Comparison of ENCODE assay signal across 8 cellular contexts in the genomic region with DNA sequence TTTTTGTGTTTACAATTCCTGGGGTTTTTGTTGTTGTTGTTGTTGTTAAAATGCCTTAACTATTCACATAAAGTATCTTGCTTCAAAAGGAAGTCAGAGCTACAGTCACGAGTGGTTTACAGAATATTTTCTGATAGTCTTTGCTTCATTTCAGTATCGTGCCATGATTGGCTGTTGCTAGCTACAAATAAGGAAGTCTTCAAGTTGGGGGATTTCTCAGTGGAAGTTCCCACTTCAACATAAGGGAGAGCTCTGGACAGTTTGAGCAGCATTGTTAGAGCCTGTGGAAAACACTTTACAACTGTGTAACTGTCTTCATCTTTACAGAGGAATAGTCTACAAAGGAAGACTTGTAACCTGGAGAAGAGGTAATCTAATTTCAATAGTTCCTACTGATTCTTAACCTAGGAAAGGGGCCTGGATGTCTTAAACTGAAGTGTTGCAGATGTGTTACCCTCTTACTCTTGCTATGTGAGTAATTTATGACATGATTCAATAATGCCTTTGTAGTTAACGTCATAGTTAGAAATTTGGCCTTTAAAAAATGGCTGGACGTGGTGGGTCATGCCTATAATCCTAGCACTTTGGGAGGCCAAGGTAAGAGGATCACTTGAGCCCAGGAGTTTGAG. TPM values are rescaled to one million over a fixed set of nuclear protein-coding genes. Genes with fewer than 3 reads are reported as not detected.
DNase-seq lines count a peak whose midpoint lies in the region; ATAC-seq, FAIRE-seq and TF ChIP-seq lines count a peak whose summit lies in the region.

No MANE protein-coding gene starts in this region.

- no peak overlapping the region for H4K91ac ChIP-seq in H1 (replicated peaks; ENCODE audit: insufficient read length, low read length)

- no peaks in the 10 kb centered on the region for H4K20me1 ChIP-seq in H1 (replicated peaks in 1 of 2; ENCODE audit: control insufficient read depth in 1 of 2, insufficient read depth in 2 of 2, low read length in 2 of 2)
- no peaks in the 10 kb centered on the region for H4K20me1 ChIP-seq in neural progenitor cell (ENCODE audit: low read depth)

- no peak overlapping the region for H3K23ac ChIP-seq in H1 (ENCODE audit: insufficient read length)
- H3K23ac ChIP-seq in mesendoderm (ENCODE audit: low read length): no peak overlapping the region

- no peak overlapping the region for H3K14ac ChIP-seq in H1 (ENCODE audit: insufficient read length)

- H3K4me2 ChIP-seq in H1 (ENCODE audit: insufficient read depth in 1 of 2, low read depth in 2 of 2, low read length in 2 of 2): no peak overlapping the region
- no peak overlapping the region for H3K4me2 ChIP-seq in neural progenitor cell
- no peak overlapping the region for H3K4me2 ChIP-seq in mesendoderm (ENCODE audit: low read length)

- H3K79me2 ChIP-seq in H1 (ENCODE audit: control insufficient read depth in 1 of 2, insufficient read depth in 2 of 2, low read length in 2 of 2) (no peaks in the 10 kb centered on the region), neural progenitor cell (ENCODE audit: low read depth) (no peaks in the 10 kb centered on the region), mesendoderm (ENCODE audit: control insufficient read depth, insufficient read depth, low read length) (no peaks in the 10 kb centered on the region)

- H3K4me1 ChIP-seq in H1 (replicated peaks in 1 of 4; ENCODE audit: control insufficient read depth in 3 of 4, insufficient read depth in 4 of 4, low read length in 3 of 4): peaks cover 0 to 7% (median 4%) of the 10 kb centered on the region in 4 experiments; a peak in 4 of 7 replicates
- peaks cover 3% of the 10 kb centered on the region for H3K4me1 ChIP-seq in neural progenitor cell
- peaks cover 3% of the 10 kb centered on the region for H3K4me1 ChIP-seq in mesendoderm (ENCODE audit: control insufficient read depth, low read depth, low read length)

- peaks cover 2% of the 10 kb centered on the region for H3K9me3 Mint-ChIP-seq in neural progenitor cell

- H2BK12ac ChIP-seq in H1 (ENCODE audit: low read depth, low read length): no peak overlapping the region

- no peaks in the 10 kb centered on the region for H3F3A ChIP-seq in neural progenitor cell (ENCODE audit: low read depth)

- TF ChIP-seq CTCF in H1 (IDR thresholded peaks at IDR 0.05; ENCODE audit: control extremely low read depth in 1 of 3, insufficient read depth in 1 of 3, low read depth in 1 of 3, low read length in 3 of 3): no peak
- TF ChIP-seq CTCF in neural progenitor cell (IDR thresholded peaks at IDR 0.05): no peak

- H3K4ac ChIP-seq in H1 (replicated peaks; ENCODE audit: insufficient read length, low read depth, low read length) (no peak overlapping the region), mesendoderm (ENCODE audit: low read depth, low read length) (no peak overlapping the region)

- no peak for TF ChIP-seq RAD21 in H1 (IDR thresholded peaks at IDR 0.05 in 1 of 2, conservative IDR thresholded peaks at IDR 0.05 in 1 of 2; ENCODE audit: low read depth in 2 of 2, low read length in 2 of 2)

- H2BK5ac ChIP-seq in H1 (ENCODE audit: low read depth, low read length) (no peak overlapping the region), mesendoderm (ENCODE audit: low read length) (no peak overlapping the region)

- FAIRE-seq in RCC 7860 (lab: Jason Lieb, UNC) (peak; percentile 23), H1 (lab: Jason Lieb, UNC) (no peak)

- POLR2A ChIA-PET in H1 (lab: Charles Lee; ENCODE audit: partially characterized antibody): no interaction called here

- H3K27ac Mint-ChIP-seq in neural progenitor cell: no peak overlapping the region

- H3K9me3 ChIP-seq in H1 (ENCODE audit: insufficient read depth in 2 of 2, low read depth in 1 of 2, low read length in 1 of 2) (no peaks in the 10 kb centered on the region), neural progenitor cell (ENCODE audit: low read depth) (no peaks in the 10 kb centered on the region)

- H2BK20ac ChIP-seq in H1 (ENCODE audit: low read length): no peak overlapping the region

- no peak for TF ChIP-seq EP300 in H1 (IDR thresholded peaks at IDR 0.05; ENCODE audit: borderline replicate concordance in 1 of 2, low read depth in 2 of 2, low read length in 2 of 2)

- no peak overlapping the region for H3K4me3 Mint-ChIP-seq in neural progenitor cell

- H3K9ac ChIP-seq in H1 (replicated peaks in 1 of 4; ENCODE audit: extremely low read depth in 1 of 4, low read depth in 3 of 4, low read length in 3 of 4) (no peak overlapping the region), neural progenitor cell (no peak overlapping the region), mesendoderm (ENCODE audit: low read length) (no peak overlapping the region)

- no peak overlapping the region for H3K27ac ChIP-seq in H1 (ENCODE audit: low read depth, low read length)
- H3K27ac ChIP-seq in neural progenitor cell: no peak overlapping the region
- H3K27ac ChIP-seq in mesendoderm (ENCODE audit: low read depth, low read length): no peak overlapping the region

- H4K5ac ChIP-seq in H1 (ENCODE audit: insufficient read length, low read depth, low read length) (no peak overlapping the region), mesendoderm (ENCODE audit: low read length) (no peak overlapping the region)

- H2AFZ ChIP-seq in H1 (ENCODE audit: low read length) (peak overlapping the region; percentile 99), neural progenitor cell (replicated peaks) (peak overlapping the region; percentile 4)

- ATAC-seq in HG02840 (IDR thresholded peaks at IDR 0.05; ENCODE audit: low FRiP score, unreplicated experiment): peak; percentile 85

- H3K27me3 Mint-ChIP-seq in neural progenitor cell (ENCODE audit: insufficient read depth, low read depth): no peaks in the 10 kb centered on the region

- H2AK5ac ChIP-seq in H1 (ENCODE audit: low read depth, low read length): no peak overlapping the region
- no peak overlapping the region for H2AK5ac ChIP-seq in mesendoderm (ENCODE audit: low read length)

- WGBS in H1 (ENCODE audit: extremely low coverage in 1 of 2, insufficient coverage in 1 of 2, insufficient read length in 1 of 2, insufficient replicate concordance in 2 of 2, low coverage in 1 of 2, low lambda C conversion rate in 2 of 2, missing lambda C conversion rate in 1 of 2), 2 experiments: 89% methylated on average over 4 of the region's 4 CpGs; no CpG with 5 or more reads in 1 of the 2 experiments
- whole genome bisulfite sequencing in mesendoderm (ENCODE audit: extremely low coverage, insufficient coverage, low lambda C conversion rate): no CpG with 5 or more reads among the region's 4 CpGs

- H3K56ac ChIP-seq in H1 (replicated peaks; ENCODE audit: insufficient read length, low read depth, low read length) (no peak overlapping the region), mesendoderm (ENCODE audit: low read length) (no peak overlapping the region)

- H3K23me2 ChIP-seq in H1 (ENCODE audit: low read depth, low read length): no peaks in the 10 kb centered on the region

- H3K27me3 ChIP-seq in H1 (replicated peaks in 1 of 4; ENCODE audit: control insufficient read depth in 3 of 4, extremely low read depth in 1 of 4, insufficient read depth in 3 of 4, low read length in 3 of 4) (no peaks in the 10 kb centered on the region), neural progenitor cell (no peaks in the 10 kb centered on the region), mesendoderm (ENCODE audit: insufficient read depth, low read length, poor library complexity) (no peaks in the 10 kb centered on the region)

- no peaks in the 10 kb centered on the region for H3K36me3 ChIP-seq in H1 (ENCODE audit: control insufficient read depth in 2 of 4, insufficient read depth in 4 of 4, low read length in 3 of 4)
- no peaks in the 10 kb centered on the region for H3K36me3 ChIP-seq in neural progenitor cell
- H3K36me3 ChIP-seq in mesendoderm (ENCODE audit: control insufficient read depth, insufficient read depth, low read length): no peaks in the 10 kb centered on the region

- no peak overlapping the region for H3K4me3 ChIP-seq in H1 (ENCODE audit: extremely low read depth in 1 of 4, insufficient read depth in 2 of 4, low read depth in 3 of 4, low read length in 4 of 4)
- H3K4me3 ChIP-seq in neural progenitor cell: no peak overlapping the region
- no peak overlapping the region for H3K4me3 ChIP-seq in mesendoderm (ENCODE audit: low read length)

- H4K8ac ChIP-seq in H1 (ENCODE audit: extremely low read depth, insufficient read depth, low read length) (no peak overlapping the region), mesendoderm (ENCODE audit: low read depth, low read length) (no peak overlapping the region)

- no peaks in the 10 kb centered on the region for H3K79me1 ChIP-seq in H1 (ENCODE audit: low read depth, low read length)
- no peaks in the 10 kb centered on the region for H3K79me1 ChIP-seq in mesendoderm (ENCODE audit: low read length)

- H2BK15ac ChIP-seq in H1 (ENCODE audit: low read length): no peak overlapping the region
- no peak overlapping the region for H2BK15ac ChIP-seq in mesendoderm (replicated peaks; ENCODE audit: low read depth)

- CTCF ChIA-PET in H1 (lab: Charles Lee; ENCODE audit: partially characterized antibody): interaction anchor here (1.2 to 1.4 kb wide), 2 partner anchors 17 to 73 kb away, joined by 4 read pairs; no protein-coding TSS in a partner anchor

- no peak overlapping the region for H2BK120ac ChIP-seq in H1 (replicated peaks; ENCODE audit: low read depth, low read length)
- no peak overlapping the region for H2BK120ac ChIP-seq in mesendoderm (ENCODE audit: low read depth, low read length)

- H3K36me3 Mint-ChIP-seq in neural progenitor cell: no peaks in the 10 kb centered on the region

- TF ChIP-seq POLR2A in H1 (IDR thresholded peaks at IDR 0.05; ENCODE audit: control extremely low read depth in 1 of 2, low read depth in 2 of 2, low read length in 2 of 2): no peak

- H3K18ac ChIP-seq in H1 (ENCODE audit: extremely low read depth, low read length): no peak overlapping the region
- H3K18ac ChIP-seq in mesendoderm (ENCODE audit: low read length): no peak overlapping the region

- peak; percentile 26 for DNase-seq in activated naive CD4-positive, alpha-beta T cell treated with Interleukin-2 at 50 U/mL for 16 hours
- DNase-seq in activated naive CD4-positive, alpha-beta T cell treated with anti-CD3 and anti-CD28 coated beads, Interleukin-2, amount 50 U/mL, for 16 hours: no peak
- peak; percentile 45 for DNase-seq in RCC 7860 (ENCODE audit: low spot score)
- DNase-seq in H1 (ENCODE audit: low read depth in 1 of 2, low spot score in 2 of 2): no peak
- DNase-seq in neural progenitor cell (ENCODE audit: low spot score): no peak
- DNase-seq in mesendoderm: no peak
- DNase-seq in iPS-NIHi7 (ENCODE audit: extremely low spot score): no peak

- peaks cover 7% of the 10 kb centered on the region for H3K4me1 Mint-ChIP-seq in neural progenitor cell

RNA-seq across cellular contexts. Expression of a gene that starts 23.4 kb away (rescaled TPM):
- total RNA-seq in H1 (2021; fragmentation: NEBNext Ultra II Directional; extraction: Animal tissue kit (Norgen Biotek cat#: 25700)): 19.7 and 26.1 TPM in 2 replicates
- 3.4 and 7.0 TPM in 2 replicates for polyA plus RNA-seq in H1 (2011; rRNA removed)
- 8.7 TPM for polyA plus RNA-seq in H1 (2011; cell fraction: cytosol; rRNA removed)
- 7.3 TPM for polyA plus RNA-seq in H1 (2011; cell fraction: nucleus; rRNA removed)
- 15.4 to 28.5 TPM (median 18.7 TPM) in 4 replicates for polyA plus RNA-seq in H1 (2012, experiment 1 of 2)
- polyA plus RNA-seq in H1 (2012, experiment 2 of 2): 7.3 TPM
- polyA plus RNA-seq in H1 (2013, experiment 1 of 2): 16.8 TPM
- polyA plus RNA-seq in H1 (2013, experiment 2 of 2): 16.1 TPM
- 7.3 and 9.2 TPM in 2 replicates for polyA minus RNA-seq in H1 (2011; rRNA and poly(A)+ RNA removed)
- polyA minus RNA-seq in H1 (2011; cell fraction: cytosol; rRNA and poly(A)+ RNA removed): 7.3 TPM
- polyA minus RNA-seq in H1 (2011; cell fraction: nucleus; rRNA and poly(A)+ RNA removed): 55.5 TPM
- total RNA-seq in neural progenitor cell (ENCODE audit: low replicate concordance): 19.8 and 43.5 TPM in 2 replicates
- 19.6 TPM for polyA plus RNA-seq in mesendoderm (2013, experiment 1 of 2)
- polyA plus RNA-seq in mesendoderm (2013, experiment 2 of 2): 19.5 TPM

Comparison
In these comparisons a context has a peak if more than half of its experiments do, and no peak if none do; other contexts are left out.
1. DNase-seq: peak in activated naive CD4-positive, alpha-beta T cell treated with Interleukin-2 at 50 U/mL for 16 hours (single experiment) and RCC 7860 (single experiment); none in activated naive CD4-positive, alpha-beta T cell treated with anti-CD3 and anti-CD28 coated beads, Interleukin-2, amount 50 U/mL, for 16 hours (single experiment), H1 (0 of 2), neural progenitor cell (single experiment), mesendoderm (single experiment) and iPS-NIHi7 (single experiment).